In the genomic region with DNA sequence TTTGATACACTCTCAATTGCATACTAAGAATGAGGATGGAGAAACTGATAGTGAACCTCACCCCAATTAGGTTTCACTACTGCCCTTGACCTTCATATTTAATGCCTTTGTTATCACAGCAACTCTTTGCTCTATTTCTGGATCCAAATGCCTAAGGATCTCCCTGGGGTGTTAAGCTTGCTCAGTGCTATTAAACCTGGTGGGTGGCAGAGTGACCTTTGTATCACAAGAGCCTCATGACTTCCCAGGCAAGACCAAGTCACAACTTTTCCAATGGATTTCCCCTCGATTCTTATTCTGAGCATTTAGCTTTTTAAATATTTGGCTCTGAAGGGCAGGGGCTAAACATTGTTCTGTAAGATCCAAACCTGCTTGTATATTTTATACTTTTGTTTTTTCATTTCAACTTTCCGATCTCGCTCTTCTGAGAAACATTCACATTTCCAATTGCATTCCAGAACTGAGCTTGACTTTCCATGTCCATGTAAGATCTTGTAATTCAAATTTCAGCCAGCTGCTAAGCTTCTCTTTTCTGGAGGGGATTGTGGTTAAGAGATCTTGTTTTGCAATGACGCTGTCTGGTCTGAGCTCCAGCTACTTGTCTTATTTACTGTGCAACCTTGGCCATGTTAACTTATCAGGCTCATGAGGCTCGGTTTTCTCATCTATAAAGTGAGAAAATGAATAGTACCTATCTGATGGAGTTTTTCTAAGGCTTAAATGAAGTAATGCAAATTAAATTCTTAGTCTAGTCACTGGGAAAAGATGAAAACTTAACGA, we compare ENCODE assay signal across 11 cellular contexts. TPM values are rescaled to one million over a fixed set of nuclear protein-coding genes. Genes with fewer than 3 reads are reported as not detected.
DNase-seq lines count a peak whose midpoint lies in the region; ATAC-seq and TF ChIP-seq lines count a peak whose summit lies in the region.
"Had no signal": no experiment of that assay in that cellular context is flagged by ENCODE, and none has a peak within 500 bp of the region (broad histone marks: within the 10 kb centered on the region; RNA-seq: fewer than 3 reads in every experiment).

No MANE protein-coding gene starts in this region.

- H3K4me3 ChIP-seq in osteoblast (ENCODE audit: insufficient read depth, low read length) = no peak overlapping the region

- TF ChIP-seq CTCF in osteoblast (IDR thresholded peaks at IDR 0.05; ENCODE audit: extremely low read depth, low read depth, low read length) (no peak), HFFc6 (IDR thresholded peaks at IDR 0.05) (no peak)

- no peaks in the 10 kb centered on the region for H3K36me3 Mint-ChIP-seq in activated T-helper 17 cell treated with anti-CD3 and anti-CD28 coated beads, Interleukin-2, amount 50 U/mL, for 72 hours (ENCODE audit: low read depth)
- no peaks in the 10 kb centered on the region for H3K36me3 Mint-ChIP-seq in HFFc6 (ENCODE audit: low read depth)
- H3K36me3 Mint-ChIP-seq: activated naive CD4-positive, alpha-beta T cell treated with anti-CD3 and anti-CD28 coated beads, Interleukin-2, amount 50 U/mL, for 24 hours had no signal

- H3K27ac ChIP-seq in osteoblast (ENCODE audit: low read depth, low read length) = no peak overlapping the region
- H3K27ac ChIP-seq: neutrophil had no signal

- no peaks in the 10 kb centered on the region for H3K79me2 ChIP-seq in osteoblast (ENCODE audit: insufficient read depth, low read length)

- H3K4me1 Mint-ChIP-seq in activated T-helper 17 cell treated with anti-CD3 and anti-CD28 coated beads, Interleukin-2, amount 50 U/mL, for 72 hours = peaks cover 13% of the 10 kb centered on the region
- peaks cover 11% of the 10 kb centered on the region for H3K4me1 Mint-ChIP-seq in HFFc6 (ENCODE audit: low read depth)

- H3K27ac Mint-ChIP-seq in activated T-helper 17 cell treated with anti-CD3 and anti-CD28 coated beads, Interleukin-2, amount 50 U/mL, for 72 hours = no peak overlapping the region
- H3K27ac Mint-ChIP-seq in HFFc6 = no peak overlapping the region
- H3K27ac Mint-ChIP-seq: activated naive CD4-positive, alpha-beta T cell treated with anti-CD3 and anti-CD28 coated beads, Interleukin-2, amount 50 U/mL, for 24 hours had no signal

- no peaks in the 10 kb centered on the region for H3K27me3 ChIP-seq in osteoblast (ENCODE audit: insufficient read depth, low read length)

- H4K20me1 ChIP-seq in osteoblast (ENCODE audit: insufficient read depth, low read length) = no peaks in the 10 kb centered on the region

- peaks cover 4% of the 10 kb centered on the region for H3K27me3 Mint-ChIP-seq in activated T-helper 17 cell treated with anti-CD3 and anti-CD28 coated beads, Interleukin-2, amount 50 U/mL, for 72 hours
- peaks cover 10% of the 10 kb centered on the region for H3K27me3 Mint-ChIP-seq in HFFc6 (ENCODE audit: insufficient read depth)
- H3K27me3 Mint-ChIP-seq: activated naive CD4-positive, alpha-beta T cell treated with anti-CD3 and anti-CD28 coated beads, Interleukin-2, amount 50 U/mL, for 24 hours had no signal

- no peak overlapping the region for H2AFZ ChIP-seq in osteoblast (ENCODE audit: low read length)

- H3K4me3 Mint-ChIP-seq in activated T-helper 17 cell treated with anti-CD3 and anti-CD28 coated beads, Interleukin-2, amount 50 U/mL, for 72 hours = no peak overlapping the region
- H3K4me3 Mint-ChIP-seq in HFFc6 = no peak overlapping the region
- H3K4me3 Mint-ChIP-seq: activated naive CD4-positive, alpha-beta T cell treated with anti-CD3 and anti-CD28 coated beads, Interleukin-2, amount 50 U/mL, for 24 hours had no signal

- no peaks in the 10 kb centered on the region for H3K36me3 ChIP-seq in osteoblast (ENCODE audit: insufficient read depth, low read length)
- H3K36me3 ChIP-seq: neutrophil had no signal

- ATAC-seq in GM18519 (IDR thresholded peaks at IDR 0.05; ENCODE audit: low FRiP score, unreplicated experiment) (peak; percentile 48), HG03025 (IDR thresholded peaks at IDR 0.05; ENCODE audit: low FRiP score, unreplicated experiment) (peak; percentile 55), GM18861 (IDR thresholded peaks at IDR 0.05; ENCODE audit: unreplicated experiment) (no peak)
- peak; percentile 68 for ATAC-seq in activated T-helper 17 cell treated with anti-CD3 and anti-CD28 coated beads, Interleukin-2, amount 50 U/mL, for 72 hours (replicated peaks)

- H3K9me3 ChIP-seq in osteoblast (ENCODE audit: low read depth, low read length) = no peaks in the 10 kb centered on the region
- H3K9me3 ChIP-seq: neutrophil had no signal

- no peak for DNase-seq in osteoblast (ENCODE audit: insufficient read length, low spot score, missing footprints)
- no peak for DNase-seq in anterior cingulate cortex (lab: John Stamatoyannopoulos, UW)
- DNase-seq in NK-92 treated with Interleukin-12 subunit alpha and Interleukin-12 subunit beta, amount 100 ng/mL, for 24 hours (lab: John Stamatoyannopoulos, UW) = no peak
- no peak for DNase-seq in HFFc6
- DNase-seq: NCI-H2029 had no signal

- no peaks in the 10 kb centered on the region for H3K9me3 Mint-ChIP-seq in activated T-helper 17 cell treated with anti-CD3 and anti-CD28 coated beads, Interleukin-2, amount 50 U/mL, for 72 hours
- H3K9me3 Mint-ChIP-seq in HFFc6 = no peaks in the 10 kb centered on the region
- H3K9me3 Mint-ChIP-seq: activated naive CD4-positive, alpha-beta T cell treated with anti-CD3 and anti-CD28 coated beads, Interleukin-2, amount 50 U/mL, for 24 hours had no signal

- peaks cover 7% of the 10 kb centered on the region for H3K4me1 ChIP-seq in osteoblast (ENCODE audit: insufficient read depth, low read length)

- H3K4me2 ChIP-seq in osteoblast (ENCODE audit: insufficient read depth, low read length) = peak overlapping the region; percentile 50

RNA-seq across cellular contexts. Expression of a gene that starts 6.4 kb away (rescaled TPM):
- total RNA-seq in activated T-helper 17 cell treated with anti-CD3 and anti-CD28 coated beads, Interleukin-2, amount 50 U/mL, for 72 hours = under 1 TPM in 1 of 2 donors, not detected in 1; 0.35 TPM
- not detected in 2 replicates for total RNA-seq in osteoblast
- total RNA-seq in HFFc6 (2021; fragmentation: NEBNext Ultra II Directional; extraction: Animal tissue kit (Norgen Biotek cat#: 25700)) = under 1 TPM in 1 of 6 experiments, not detected in 5; 0.09 TPM
